Comparison of ENCODE assay signal across 20 cellular contexts in the genomic region with DNA sequence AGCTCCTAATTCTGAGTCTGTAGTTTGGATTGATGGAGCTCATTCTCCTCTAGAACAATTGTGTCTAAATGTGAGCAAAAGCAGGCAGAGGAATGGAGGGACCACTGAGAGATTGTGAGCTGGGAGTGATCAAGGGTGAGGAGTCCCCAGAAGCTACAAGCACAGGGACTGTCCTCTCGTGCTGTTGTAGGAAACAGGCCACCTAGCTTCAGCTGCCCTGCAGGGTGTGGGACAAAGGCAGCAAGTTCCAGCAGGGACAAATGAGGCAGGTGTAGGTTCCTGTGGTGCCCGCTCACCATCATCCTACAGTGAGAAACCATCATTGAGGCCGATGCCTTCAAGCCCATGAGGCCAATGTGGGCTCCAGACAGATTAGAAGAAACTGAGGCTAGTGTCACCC.
DNase-seq lines count a peak whose midpoint lies in the region; ATAC-seq lines count a peak whose summit lies in the region.
"Had no signal": no experiment of that assay in that cellular context is flagged by ENCODE, and none has a peak within 500 bp of the region (broad histone marks: within the 10 kb centered on the region; RNA-seq: fewer than 3 reads in every experiment).

No MANE protein-coding gene starts in this region.

- peak; percentile 28 for ATAC-seq in activated naive CD8-positive, alpha-beta T cell treated with anti-CD3 and anti-CD28 coated beads, Interleukin-2, amount 10 ng/mL, durations not matched to agents 7 days and 5 days (ENCODE audit: low read depth)
- no peak for ATAC-seq in activated naive CD8-positive, alpha-beta T cell treated with anti-CD3 and anti-CD28 coated beads, Interleukin-2, amount 50 U/mL, for 24 hours
- ATAC-seq in T-helper 17 cell (no peak), GM19467 (IDR thresholded peaks at IDR 0.05; ENCODE audit: unreplicated experiment) (no peak)
- ATAC-seq in naive thymus-derived CD8-positive, alpha-beta T cell = peak in 1 of 2 donors; percentile 18

- peak; percentile 58 for DNase-seq in activated CD4-positive, alpha-beta T cell treated with anti-CD3 and anti-CD28 coated beads, Interleukin-2, amount 10 ng/mL, durations not matched to agents 24 days and 14 days
- DNase-seq in activated CD4-positive, alpha-beta T cell treated with anti-CD3 and anti-CD28 coated beads, Interleukin-2, amount 50 U/mL, for 1 hour = no peak
- DNase-seq in activated naive CD8-positive, alpha-beta T cell treated with anti-CD3 and anti-CD28 coated beads, Interleukin-2, amount 10 ng/mL, durations not matched to agents 7 days and 5 days = peak; percentile 26
- DNase-seq in activated naive CD8-positive, alpha-beta T cell treated with anti-CD3 and anti-CD28 coated beads, Interleukin-2, amount 50 U/mL, for 24 hours = no peak
- DNase-seq in T-helper 17 cell (no peak), iPS-NIHi11 (ENCODE audit: low spot score) (no peak)
- DNase-seq in naive thymus-derived CD8-positive, alpha-beta T cell = no peak
- DNase-seq: AML-193, C1 segment of cervical spinal cord, DMS53, EL, HFFc6, Kasumi-1, MG63, NCI-H1694 treated with DMSO at 0.1 percent for 48 hours, NCI-H446 treated with DMSO at 0.1 percent for 48 hours, NCI-H526 treated with DMSO at 0.1 percent for 48 hours, Right ventricle myocardium superior had no signal

- peaks cover 4% of the 10 kb centered on the region for H3K27me3 Mint-ChIP-seq in activated CD4-positive, alpha-beta T cell treated with anti-CD3 and anti-CD28 coated beads, Interleukin-2, amount 10 ng/mL, durations not matched to agents 24 days and 14 days
- H3K27me3 Mint-ChIP-seq in activated naive CD8-positive, alpha-beta T cell treated with anti-CD3 and anti-CD28 coated beads, Interleukin-2, amount 10 ng/mL, durations not matched to agents 7 days and 5 days = no peaks in the 10 kb centered on the region
- H3K27me3 Mint-ChIP-seq in activated naive CD8-positive, alpha-beta T cell treated with anti-CD3 and anti-CD28 coated beads, Interleukin-2, amount 50 U/mL, for 24 hours = peaks cover 8% of the 10 kb centered on the region
- no peaks in the 10 kb centered on the region for H3K27me3 Mint-ChIP-seq in T-helper 17 cell
- no peaks in the 10 kb centered on the region for H3K27me3 Mint-ChIP-seq in naive thymus-derived CD8-positive, alpha-beta T cell
- H3K27me3 Mint-ChIP-seq: IgD-negative memory B cell had no signal

- peaks cover 8% of the 10 kb centered on the region for H3K36me3 Mint-ChIP-seq in activated CD4-positive, alpha-beta T cell treated with anti-CD3 and anti-CD28 coated beads, Interleukin-2, amount 10 ng/mL, durations not matched to agents 24 days and 14 days (ENCODE audit: low read depth)
- H3K36me3 Mint-ChIP-seq in activated naive CD8-positive, alpha-beta T cell treated with anti-CD3 and anti-CD28 coated beads, Interleukin-2, amount 10 ng/mL, durations not matched to agents 7 days and 5 days = peaks cover 25% of the 10 kb centered on the region
- H3K36me3 Mint-ChIP-seq in activated naive CD8-positive, alpha-beta T cell treated with anti-CD3 and anti-CD28 coated beads, Interleukin-2, amount 50 U/mL, for 24 hours (ENCODE audit: low read depth) = peaks cover 1% of the 10 kb centered on the region
- peaks cover 2% of the 10 kb centered on the region for H3K36me3 Mint-ChIP-seq in T-helper 17 cell (ENCODE audit: low read depth)
- no peaks in the 10 kb centered on the region for H3K36me3 Mint-ChIP-seq in naive thymus-derived CD8-positive, alpha-beta T cell

- no peak overlapping the region for H3K27ac Mint-ChIP-seq in activated CD4-positive, alpha-beta T cell treated with anti-CD3 and anti-CD28 coated beads, Interleukin-2, amount 10 ng/mL, durations not matched to agents 24 days and 14 days
- peak overlapping the region; percentile 91 for H3K27ac Mint-ChIP-seq in activated naive CD8-positive, alpha-beta T cell treated with anti-CD3 and anti-CD28 coated beads, Interleukin-2, amount 10 ng/mL, durations not matched to agents 7 days and 5 days
- H3K27ac Mint-ChIP-seq in activated naive CD8-positive, alpha-beta T cell treated with anti-CD3 and anti-CD28 coated beads, Interleukin-2, amount 50 U/mL, for 24 hours = no peak overlapping the region
- peak overlapping the region; percentile 6 for H3K27ac Mint-ChIP-seq in T-helper 17 cell
- H3K27ac Mint-ChIP-seq in naive thymus-derived CD8-positive, alpha-beta T cell = peak overlapping the region in 8 of 10 donors; percentile 30 to 89 (median 52)
- H3K27ac Mint-ChIP-seq: HFFc6, IgD-negative memory B cell had no signal

- intact Hi-C loops in activated CD4-positive, alpha-beta T cell treated with anti-CD3 and anti-CD28 coated beads, Interleukin-2, amount 10 ng/mL, durations not matched to agents 24 days and 14 days (cut with micrococcal nuclease) = loop anchor here (1.0 to 10.0 kb wide), 3 partner anchors 101 to 541 kb away; no protein-coding TSS in a partner anchor

- H3K9me3 Mint-ChIP-seq in activated CD4-positive, alpha-beta T cell treated with anti-CD3 and anti-CD28 coated beads, Interleukin-2, amount 10 ng/mL, durations not matched to agents 24 days and 14 days = peaks cover 9% of the 10 kb centered on the region
- peaks cover 14% of the 10 kb centered on the region for H3K9me3 Mint-ChIP-seq in activated naive CD8-positive, alpha-beta T cell treated with anti-CD3 and anti-CD28 coated beads, Interleukin-2, amount 10 ng/mL, durations not matched to agents 7 days and 5 days
- H3K9me3 Mint-ChIP-seq in activated naive CD8-positive, alpha-beta T cell treated with anti-CD3 and anti-CD28 coated beads, Interleukin-2, amount 50 U/mL, for 24 hours = peaks cover 10% of the 10 kb centered on the region
- H3K9me3 Mint-ChIP-seq in naive thymus-derived CD8-positive, alpha-beta T cell = peaks cover 0 to 8% (median 0%) of the 10 kb centered on the region in 9 donors
- H3K9me3 Mint-ChIP-seq: HFFc6 had no signal

- no peaks in the 10 kb centered on the region for H3K9me3 ChIP-seq in T-helper 17 cell (ENCODE audit: control insufficient read depth, low read length, poor library complexity, severe bottlenecking)

- peaks cover 48% of the 10 kb centered on the region for H3K4me1 Mint-ChIP-seq in activated CD4-positive, alpha-beta T cell treated with anti-CD3 and anti-CD28 coated beads, Interleukin-2, amount 10 ng/mL, durations not matched to agents 24 days and 14 days
- H3K4me1 Mint-ChIP-seq in activated naive CD8-positive, alpha-beta T cell treated with anti-CD3 and anti-CD28 coated beads, Interleukin-2, amount 10 ng/mL, durations not matched to agents 7 days and 5 days = peaks cover 40% of the 10 kb centered on the region
- H3K4me1 Mint-ChIP-seq in activated naive CD8-positive, alpha-beta T cell treated with anti-CD3 and anti-CD28 coated beads, Interleukin-2, amount 50 U/mL, for 24 hours = peaks cover 41% of the 10 kb centered on the region
- peaks cover 17% of the 10 kb centered on the region for H3K4me1 Mint-ChIP-seq in T-helper 17 cell
- peaks cover 24 to 42% (median 33%) of the 10 kb centered on the region in 4 donors for H3K4me1 Mint-ChIP-seq in naive thymus-derived CD8-positive, alpha-beta T cell

- H3K4me3 Mint-ChIP-seq in activated CD4-positive, alpha-beta T cell treated with anti-CD3 and anti-CD28 coated beads, Interleukin-2, amount 10 ng/mL, durations not matched to agents 24 days and 14 days = peak overlapping the region; percentile 25
- H3K4me3 Mint-ChIP-seq in activated naive CD8-positive, alpha-beta T cell treated with anti-CD3 and anti-CD28 coated beads, Interleukin-2, amount 10 ng/mL, durations not matched to agents 7 days and 5 days = peak overlapping the region; percentile 56
- no peak overlapping the region for H3K4me3 Mint-ChIP-seq in activated naive CD8-positive, alpha-beta T cell treated with anti-CD3 and anti-CD28 coated beads, Interleukin-2, amount 50 U/mL, for 24 hours
- no peak overlapping the region for H3K4me3 Mint-ChIP-seq in T-helper 17 cell
- peak overlapping the region in 6 of 10 donors; percentile 34 to 74 (median 46) for H3K4me3 Mint-ChIP-seq in naive thymus-derived CD8-positive, alpha-beta T cell
- H3K4me3 Mint-ChIP-seq: HFFc6, IgD-negative memory B cell had no signal

- POLR2A ChIA-PET in activated naive CD8-positive, alpha-beta T cell treated with anti-CD3 and anti-CD28 coated beads, Interleukin-2, amount 10 ng/mL, durations not matched to agents 7 days and 5 days (lab: Charles Lee) = interaction anchor here (0.8 to 1.4 kb wide), 3 partner anchors 119 to 466 kb away, joined by 3 to 4 read pairs (median 3); partner anchors contain the start of gene TRIB2
- POLR2A ChIA-PET in naive thymus-derived CD8-positive, alpha-beta T cell (lab: Charles Lee) = no interaction called here

Comparison
In these comparisons a context has a peak if more than half of its experiments do, and no peak if none do; other contexts are left out.
1. DNase-seq: peak in activated CD4-positive, alpha-beta T cell treated with anti-CD3 and anti-CD28 coated beads, Interleukin-2, amount 10 ng/mL, durations not matched to agents 24 days and 14 days (single experiment) and activated naive CD8-positive, alpha-beta T cell treated with anti-CD3 and anti-CD28 coated beads, Interleukin-2, amount 10 ng/mL, durations not matched to agents 7 days and 5 days (single experiment); none in activated CD4-positive, alpha-beta T cell treated with anti-CD3 and anti-CD28 coated beads, Interleukin-2, amount 50 U/mL, for 1 hour (single experiment), activated naive CD8-positive, alpha-beta T cell treated with anti-CD3 and anti-CD28 coated beads, Interleukin-2, amount 50 U/mL, for 24 hours (single experiment), T-helper 17 cell (0 of 3), naive thymus-derived CD8-positive, alpha-beta T cell (0 of 10) and iPS-NIHi11 (single experiment).
2. H3K27ac Mint-ChIP-seq: peak in activated naive CD8-positive, alpha-beta T cell treated with anti-CD3 and anti-CD28 coated beads, Interleukin-2, amount 10 ng/mL, durations not matched to agents 7 days and 5 days (single experiment), T-helper 17 cell (single experiment) and naive thymus-derived CD8-positive, alpha-beta T cell (8 of 10); none in activated CD4-positive, alpha-beta T cell treated with anti-CD3 and anti-CD28 coated beads, Interleukin-2, amount 10 ng/mL, durations not matched to agents 24 days and 14 days (single experiment) and activated naive CD8-positive, alpha-beta T cell treated with anti-CD3 and anti-CD28 coated beads, Interleukin-2, amount 50 U/mL, for 24 hours (single experiment).
3. H3K4me3 Mint-ChIP-seq: peak in activated CD4-positive, alpha-beta T cell treated with anti-CD3 and anti-CD28 coated beads, Interleukin-2, amount 10 ng/mL, durations not matched to agents 24 days and 14 days (single experiment), activated naive CD8-positive, alpha-beta T cell treated with anti-CD3 and anti-CD28 coated beads, Interleukin-2, amount 10 ng/mL, durations not matched to agents 7 days and 5 days (single experiment) and naive thymus-derived CD8-positive, alpha-beta T cell (6 of 10); none in activated naive CD8-positive, alpha-beta T cell treated with anti-CD3 and anti-CD28 coated beads, Interleukin-2, amount 50 U/mL, for 24 hours (single experiment) and T-helper 17 cell (single experiment).